13 cellular contexts compared by ENCODE assay signal in genomic region chr12:98656289-98657101, GRCh38. TPM values are rescaled to one million over a fixed set of nuclear protein-coding genes. Genes with fewer than 3 reads are reported as not detected.
DNase-seq lines count a peak whose midpoint lies in the region; ATAC-seq and TF ChIP-seq lines count a peak whose summit lies in the region.
"Had no signal": no experiment of that assay in that cellular context is flagged by ENCODE, and none has a peak within 500 bp of the region (broad histone marks: within the 10 kb centered on the region; RNA-seq: fewer than 3 reads in every experiment).

No MANE protein-coding gene starts in this region.

- no peaks in the 10 kb centered on the region for H3K27me3 ChIP-seq in ascending aorta

- DNase-seq in GF-D8 (lab: John Stamatoyannopoulos, UW) (peak; percentile 33), endothelial cell (ENCODE audit: low spot score) (no peak), NCI-H82 treated with DMSO at 0.1 percent for 48 hours (lab: John Stamatoyannopoulos, UW; ENCODE audit: unreplicated experiment) (no peak), ascending aorta (ENCODE audit: low spot score in 2 of 2) (no peak)
- DNase-seq: CD8-positive, alpha-beta T cell; IMR-90; NCI-H146; stimulated activated naive CD4-positive, alpha-beta T cell treated with Interleukin-2 at 50 U/mL for 16 hours had no signal

- no peaks in the 10 kb centered on the region for H3K9me3 Mint-ChIP-seq in endothelial cell (ENCODE audit: unreplicated experiment)
- H3K9me3 Mint-ChIP-seq: CD8-positive, alpha-beta T cell; memory B cell had no signal

- H3K4me1 Mint-ChIP-seq in endothelial cell (ENCODE audit: unreplicated experiment) = peaks cover 9% of the 10 kb centered on the region

- H3K36me3 Mint-ChIP-seq in endothelial cell (ENCODE audit: low read depth, unreplicated experiment) = peaks cover 20% of the 10 kb centered on the region

- H3K4me3 ChIP-seq in ascending aorta = no peak overlapping the region

- intact Hi-C loops in ascending aorta (cut with DNase I) = no loop called here

- TF ChIP-seq CTCF in endothelial cell (IDR thresholded peaks at IDR 0.05; ENCODE audit: unreplicated experiment) = no peak
- TF ChIP-seq CTCF in ascending aorta (IDR thresholded peaks at IDR 0.05) = no peak

- H3K9me3 ChIP-seq in ascending aorta = no peaks in the 10 kb centered on the region

- H3K27ac ChIP-seq in ascending aorta = no peak overlapping the region
- H3K27ac ChIP-seq: epithelial cell of prostate had no signal

- H3K4me1 ChIP-seq in ascending aorta = no peaks in the 10 kb centered on the region

- H3K36me3 ChIP-seq in ascending aorta = peaks cover 21 to 46% of the 10 kb centered on the region in 2 donors

- peak overlapping the region; percentile 2 for H3K27ac Mint-ChIP-seq in endothelial cell (ENCODE audit: unreplicated experiment)

- H3K4me3 Mint-ChIP-seq in endothelial cell (ENCODE audit: unreplicated experiment) = no peak overlapping the region
- H3K4me3 Mint-ChIP-seq: CD8-positive, alpha-beta T cell; memory B cell had no signal

- no peaks in the 10 kb centered on the region for H3K27me3 Mint-ChIP-seq in endothelial cell (ENCODE audit: unreplicated experiment)
- H3K27me3 Mint-ChIP-seq: memory B cell had no signal

- ATAC-seq in GM18861 (IDR thresholded peaks at IDR 0.05; ENCODE audit: unreplicated experiment) (peak; percentile 61), HG03565 (IDR thresholded peaks at IDR 0.05; ENCODE audit: unreplicated experiment) (peak; percentile 74), SK-N-SH treated with all-trans-retinoic acid at 6 μM for 48 hours (no peak)
- ATAC-seq: CD8-positive, alpha-beta T cell had no signal

TF ChIP-seq in SK-N-SH treated with all-trans-retinoic acid at 6 μM for 48 hours, 23 proteins besides CTCF, POLR2A, EP300 and RAD21:
- TF ChIP-seq CSRNP3 (CRISPR knock-in tag; IDR thresholded peaks at IDR 0.05) (no peak), ZNF8 (CRISPR knock-in tag; IDR thresholded peaks at IDR 0.05) (no peak), ZNF70 (CRISPR knock-in tag; IDR thresholded peaks at IDR 0.05) (no peak), ISL1 (CRISPR knock-in tag; IDR thresholded peaks at IDR 0.05) (no peak), POU6F1 (CRISPR knock-in tag; IDR thresholded peaks at IDR 0.05; ENCODE audit: borderline replicate concordance, low read depth) (no peak), PATZ1 (CRISPR knock-in tag; IDR thresholded peaks at IDR 0.05; ENCODE audit: borderline replicate concordance) (no peak), ZNF565 (CRISPR knock-in tag; conservative IDR thresholded peaks at IDR 0.05; ENCODE audit: low read depth) (no peak), SNAI2 (CRISPR knock-in tag; IDR thresholded peaks at IDR 0.05) (no peak), OSR1 (CRISPR knock-in tag; IDR thresholded peaks at IDR 0.05) (no peak), PPARA (CRISPR knock-in tag; IDR thresholded peaks at IDR 0.05; ENCODE audit: borderline replicate concordance) (no peak), TSHZ2 (CRISPR knock-in tag; IDR thresholded peaks at IDR 0.05) (no peak), CSDC2 (CRISPR knock-in tag; IDR thresholded peaks at IDR 0.05) (no peak), ZFP30 (CRISPR knock-in tag; IDR thresholded peaks at IDR 0.05) (no peak), RARB (CRISPR knock-in tag; IDR thresholded peaks at IDR 0.05) (no peak), CREB5 (CRISPR knock-in tag; IDR thresholded peaks at IDR 0.05; ENCODE audit: low read depth) (no peak), GLIS3 (CRISPR knock-in tag; IDR thresholded peaks at IDR 0.05) (no peak), ZC3H10 (CRISPR knock-in tag; IDR thresholded peaks at IDR 0.05) (no peak), BACH2 (CRISPR knock-in tag; IDR thresholded peaks at IDR 0.05; ENCODE audit: borderline replicate concordance) (no peak), ARNTL (CRISPR knock-in tag; IDR thresholded peaks at IDR 0.05; ENCODE audit: borderline replicate concordance, low read depth) (no peak), ZFP3 (CRISPR knock-in tag; IDR thresholded peaks at IDR 0.05) (no peak)

RNA-seq across cellular contexts. Expression of gene APAF1, which starts 11.4 kb away (rescaled TPM):
- total RNA-seq in endothelial cell (ENCODE audit: unreplicated experiment) = 45.9 TPM
- total RNA-seq in ascending aorta = 15.5 TPM

RNA-seq across cellular contexts. Expression of gene IKBIP, which starts 11.9 kb away (rescaled TPM):
- total RNA-seq in endothelial cell (ENCODE audit: unreplicated experiment) (47.4 TPM), ascending aorta (12.3 TPM)
